ENCODE assay signal across 23 cellular contexts in the genomic region with DNA sequence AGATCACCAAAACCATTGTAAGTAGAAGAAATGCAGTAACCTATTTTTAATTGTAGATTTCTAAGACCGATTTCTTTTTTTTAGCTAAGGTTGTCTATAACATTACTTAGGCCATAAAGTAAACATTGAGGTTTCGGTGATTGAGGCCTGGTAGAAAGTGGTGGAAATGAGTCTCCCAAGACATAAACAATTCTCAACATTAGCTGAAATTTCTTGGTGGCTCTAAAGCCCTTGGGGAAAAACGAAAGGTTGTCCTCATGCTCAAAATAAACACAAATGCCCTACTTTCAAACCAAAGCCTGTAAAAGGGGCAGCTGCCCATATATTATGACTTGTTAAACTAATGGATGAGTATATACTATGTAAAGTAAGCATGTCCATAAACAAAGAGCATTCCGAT.
DNase-seq lines count a peak whose midpoint lies in the region; ATAC-seq and TF ChIP-seq lines count a peak whose summit lies in the region.
"Had no signal": no experiment of that assay in that cellular context is flagged by ENCODE, and none has a peak within 500 bp of the region (broad histone marks: within the 10 kb centered on the region; RNA-seq: fewer than 3 reads in every experiment).

No MANE protein-coding gene starts in this region.

- H2AFZ ChIP-seq in smooth muscle cell (ENCODE audit: low read depth), result no peak overlapping the region

- DNase-seq in ELR (ENCODE audit: low read depth) (peak; percentile 47), amniotic epithelial cell (ENCODE audit: low read depth) (peak; percentile 29), fibroblast of villous mesenchyme (ENCODE audit: low read depth) (peak; percentile 67), smooth muscle cell (lab: John Stamatoyannopoulos, UW; ENCODE audit: unreplicated experiment) (no peak), upper lobe of right lung (no peak), AML-193 (lab: John Stamatoyannopoulos, UW) (no peak), cerebellar cortex (ENCODE audit: low spot score) (no peak)
- DNase-seq: BE2C; DMS153; GOT3; KBM-7; MG63; NCI-H1105 treated with DMSO at 0.1 percent for 48 hours; NCI-H146; NCI-H1930; NCI-H446; NCI-H524 treated with DMSO at 0.1 percent for 48 hours; NCI-H82; NK-92 treated with Interleukin-12 subunit alpha and Interleukin-12 subunit beta, amount 100 ng/mL, for 24 hours; PC-3; Right ventricle myocardium superior; T-helper 1 cell had no signal

- no peak overlapping the region for H3K27ac ChIP-seq in smooth muscle cell (ENCODE audit: low read depth)
- H3K27ac ChIP-seq in upper lobe of right lung, result no peak overlapping the region
- H3K27ac ChIP-seq: A549 had no signal

- H3F3A ChIP-seq in smooth muscle cell (ENCODE audit: low read depth), result no peaks in the 10 kb centered on the region

- TF ChIP-seq CTCF in fibroblast of villous mesenchyme (IDR thresholded peaks at IDR 0.05; ENCODE audit: insufficient read depth, low read depth, low read length) (no peak), smooth muscle cell (IDR thresholded peaks at IDR 0.05; ENCODE audit: borderline replicate concordance, insufficient read depth, poor library complexity, severe bottlenecking) (no peak), upper lobe of right lung (IDR thresholded peaks at IDR 0.05) (no peak)

- no peaks in the 10 kb centered on the region for H3K4me1 ChIP-seq in smooth muscle cell (ENCODE audit: low read depth)
- H3K4me1 ChIP-seq in upper lobe of right lung, result no peaks in the 10 kb centered on the region
- H3K4me1 ChIP-seq: A549, BE2C had no signal

- no peaks in the 10 kb centered on the region for H3K9me3 ChIP-seq in smooth muscle cell (replicated peaks; ENCODE audit: low read depth)
- no peaks in the 10 kb centered on the region for H3K9me3 ChIP-seq in upper lobe of right lung
- H3K9me3 ChIP-seq: BE2C had no signal

- no peaks in the 10 kb centered on the region for H4K20me1 ChIP-seq in smooth muscle cell (ENCODE audit: low read depth)

- ATAC-seq in upper lobe of right lung, result no peak
- ATAC-seq: A549, PC-3 had no signal

- WGBS in smooth muscle cell (ENCODE audit: low lambda C conversion rate), result 57% methylated on average over 4 of the region's 4 CpGs

- H3K27me3 ChIP-seq in smooth muscle cell (ENCODE audit: low read depth) (no peaks in the 10 kb centered on the region), upper lobe of right lung (no peaks in the 10 kb centered on the region)
- H3K27me3 ChIP-seq: BE2C, MG63 had no signal

- H3K36me3 ChIP-seq in smooth muscle cell (ENCODE audit: low read depth) (no peaks in the 10 kb centered on the region), upper lobe of right lung (no peaks in the 10 kb centered on the region)

- no peak overlapping the region for H3K9ac ChIP-seq in smooth muscle cell (ENCODE audit: low read depth)

- no peak overlapping the region for H3K4me3 ChIP-seq in fibroblast of villous mesenchyme (ENCODE audit: low read depth, low read length)
- H3K4me3 ChIP-seq in smooth muscle cell, result no peak overlapping the region
- no peak overlapping the region for H3K4me3 ChIP-seq in upper lobe of right lung
- H3K4me3 ChIP-seq: A549, MG63 had no signal

- no peaks in the 10 kb centered on the region for H3K79me2 ChIP-seq in smooth muscle cell (ENCODE audit: low read depth)

- intact Hi-C loops in upper lobe of right lung (cut with DNase I), result no loop called here

- peak overlapping the region; percentile 3 for H3K4me2 ChIP-seq in smooth muscle cell
- H3K4me2 ChIP-seq: A549 had no signal

Comparison
In these comparisons a context has a peak if more than half of its experiments do, and no peak if none do; other contexts are left out.
1. DNase-seq: peak in ELR (single experiment), amniotic epithelial cell (single experiment) and fibroblast of villous mesenchyme (single experiment); none in smooth muscle cell (single experiment), upper lobe of right lung (single experiment), AML-193 (0 of 2) and cerebellar cortex (single experiment).